17 cellular contexts compared by ENCODE assay signal in the genomic region with DNA sequence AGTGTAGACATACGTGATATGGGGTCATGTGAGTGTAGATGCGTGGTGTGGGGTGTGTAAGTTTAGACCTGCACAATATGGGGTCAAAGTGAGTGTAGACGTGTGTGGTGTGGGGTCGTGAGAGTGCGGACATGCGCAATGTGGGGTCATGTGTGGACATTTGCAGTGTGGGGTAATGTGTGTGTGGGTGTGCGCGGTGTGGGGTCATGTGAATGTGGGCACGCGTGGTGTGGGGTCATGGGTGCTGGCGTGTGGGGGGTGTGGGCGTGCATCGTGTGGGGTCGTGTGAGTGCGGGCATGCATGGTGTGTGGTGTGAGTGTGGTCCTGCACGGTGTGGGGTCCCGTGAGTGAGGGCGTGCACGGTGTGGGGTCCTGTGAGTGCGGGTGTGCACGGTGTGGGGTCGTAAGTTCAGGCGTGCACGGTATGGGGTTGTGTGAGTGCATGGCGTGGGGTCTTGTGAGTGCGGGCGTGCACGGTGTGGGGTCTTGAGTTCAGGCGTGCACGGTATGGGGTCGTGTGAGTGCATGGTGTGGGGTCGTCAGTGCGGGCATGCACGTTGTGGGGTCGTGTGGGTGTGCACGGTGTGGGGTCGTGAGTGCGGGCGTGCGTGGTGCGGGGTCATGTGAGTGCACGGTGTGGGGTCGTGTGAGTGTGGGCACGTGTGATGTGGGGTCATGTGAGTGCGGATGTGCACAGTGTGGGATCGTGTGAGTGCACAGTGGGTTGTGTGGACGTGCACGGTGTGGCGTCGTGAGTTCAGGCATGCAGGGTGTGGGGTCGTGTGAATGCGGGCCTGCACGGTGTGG. TPM values are rescaled to one million over a fixed set of nuclear protein-coding genes. Genes with fewer than 3 reads are reported as not detected.
DNase-seq lines count a peak whose midpoint lies in the region; ATAC-seq and TF ChIP-seq lines count a peak whose summit lies in the region.
"Had no signal": no experiment of that assay in that cellular context is flagged by ENCODE, and none has a peak within 500 bp of the region (broad histone marks: within the 10 kb centered on the region; RNA-seq: fewer than 3 reads in every experiment).

No MANE protein-coding gene starts in this region.

- no peak overlapping the region for H2AFZ ChIP-seq in neuronal stem cell (ENCODE audit: low read length)
- H2AFZ ChIP-seq: GM23248 had no signal

- H3K14ac ChIP-seq in neuronal stem cell (ENCODE audit: low read length), result peak overlapping the region; percentile 86

- no peaks in the 10 kb centered on the region for H3K27me3 ChIP-seq in CD4-positive, alpha-beta T cell (ENCODE audit: control insufficient read depth, insufficient read depth, low read length)
- H3K27me3 ChIP-seq in right cardiac atrium (ENCODE audit: control insufficient read depth, insufficient read depth), result no peaks in the 10 kb centered on the region
- peaks cover 0 to 2% (median 0%) of the 10 kb centered on the region in 3 experiments for H3K27me3 ChIP-seq in neuronal stem cell (ENCODE audit: control insufficient read depth in 3 of 3, insufficient read depth in 3 of 3, low read depth in 1 of 3, low read length in 3 of 3)
- H3K27me3 ChIP-seq: MG63 had no signal

- peak overlapping the region; percentile 65 for H2BK15ac ChIP-seq in neuronal stem cell (ENCODE audit: low read length)

- H4K8ac ChIP-seq in neuronal stem cell (ENCODE audit: low read depth, low read length), result peak overlapping the region; percentile 0

- POLR2A ChIA-PET in CD4-positive, alpha-beta T cell (lab: Charles Lee), result no interaction called here

- peak overlapping the region; percentile 82 for H3K18ac ChIP-seq in neuronal stem cell (ENCODE audit: low read length)

- H3K4ac ChIP-seq in neuronal stem cell (ENCODE audit: low read length), result peak overlapping the region; percentile 38

- CTCF ChIA-PET in CD4-positive, alpha-beta T cell (lab: Charles Lee), result no interaction called here
- CTCF ChIA-PET in activated CD8-positive, alpha-beta memory T cell treated with anti-CD3 and anti-CD28 coated beads, Interleukin-2, amount 10 ng/mL, durations not matched to agents 7 days and 5 days (lab: Charles Lee), result no interaction called here

- no peak for TF ChIP-seq CTCF in CD4-positive, alpha-beta T cell (IDR thresholded peaks at IDR 0.05)

- H3K27me3 Mint-ChIP-seq in CD4-positive, alpha-beta T cell, result no peaks in the 10 kb centered on the region
- H3K27me3 Mint-ChIP-seq in activated T-helper 17 cell treated with anti-CD3 and anti-CD28 coated beads, Interleukin-2, amount 50 U/mL, for 72 hours, result no peaks in the 10 kb centered on the region
- H3K27me3 Mint-ChIP-seq in activated CD8-positive, alpha-beta memory T cell treated with anti-CD3 and anti-CD28 coated beads, Interleukin-2, amount 10 ng/mL, durations not matched to agents 7 days and 5 days, result no peaks in the 10 kb centered on the region

- H3K9me3 Mint-ChIP-seq in CD4-positive, alpha-beta T cell, result no peaks in the 10 kb centered on the region
- H3K9me3 Mint-ChIP-seq in activated T-helper 17 cell treated with anti-CD3 and anti-CD28 coated beads, Interleukin-2, amount 50 U/mL, for 72 hours, result no peaks in the 10 kb centered on the region
- H3K9me3 Mint-ChIP-seq in activated CD8-positive, alpha-beta memory T cell treated with anti-CD3 and anti-CD28 coated beads, Interleukin-2, amount 10 ng/mL, durations not matched to agents 7 days and 5 days (ENCODE audit: low read depth), result no peaks in the 10 kb centered on the region

- no peak overlapping the region for H2BK120ac ChIP-seq in neuronal stem cell (ENCODE audit: low read depth, low read length)

- peaks cover 16 to 41% of the 10 kb centered on the region in 2 donors for H3K36me3 ChIP-seq in neuronal stem cell (replicated peaks in 1 of 2; ENCODE audit: control insufficient read depth in 2 of 2, insufficient read depth in 2 of 2, low read length in 2 of 2)

- WGBS in right cardiac atrium, result 95% methylated on average over 53 of the region's 53 CpGs
- 100% methylated on average over 1 to 3 of the region's 53 CpGs for WGBS in neuronal stem cell (ENCODE audit: extremely low coverage in 2 of 2, insufficient read length in 2 of 2, insufficient replicate concordance in 1 of 2), 2 donors

- ATAC-seq in CD4-positive, alpha-beta T cell (ENCODE audit: poor library complexity), result no peak
- ATAC-seq in activated T-helper 17 cell treated with anti-CD3 and anti-CD28 coated beads, Interleukin-2, amount 50 U/mL, for 72 hours (replicated peaks), result no peak
- peak; percentile 31 to 47 for ATAC-seq in right cardiac atrium
- no peak for ATAC-seq in activated CD8-positive, alpha-beta memory T cell treated with anti-CD3 and anti-CD28 coated beads, Interleukin-2, amount 10 ng/mL, durations not matched to agents 7 days and 5 days
- ATAC-seq in HG02763 (IDR thresholded peaks at IDR 0.05; ENCODE audit: unreplicated experiment), result no peak
- ATAC-seq: PC-3 had no signal

- H3K4me3 ChIP-seq in right cardiac atrium (ENCODE audit: low read length) (no peak overlapping the region), neuronal stem cell (ENCODE audit: low read length in 2 of 2) (peak overlapping the region in 1 of 2 donors; percentile 72)
- H3K4me3 ChIP-seq: GM23248, MG63 had no signal

- H2AK5ac ChIP-seq in neuronal stem cell (ENCODE audit: low read depth, low read length), result peak overlapping the region; percentile 60

- H3K27ac ChIP-seq in CD4-positive, alpha-beta T cell (ENCODE audit: low read depth, low read length), result no peak overlapping the region
- H3K27ac ChIP-seq in right cardiac atrium (ENCODE audit: low read length) (no peak overlapping the region), neuronal stem cell (replicated peaks; ENCODE audit: low read length) (no peak overlapping the region)
- H3K27ac ChIP-seq: GM23248 had no signal

- intact Hi-C loops in CD4-positive, alpha-beta T cell (cut with DNase I, micrococcal nuclease), result no loop called here
- intact Hi-C loops in right cardiac atrium (cut with DNase I), result no loop called here

- H3K79me1 ChIP-seq in neuronal stem cell (ENCODE audit: low read depth, low read length), result peaks cover 10% of the 10 kb centered on the region

- peaks cover 29% of the 10 kb centered on the region for H3K4me1 Mint-ChIP-seq in CD4-positive, alpha-beta T cell (ENCODE audit: low read depth)
- peaks cover 20% of the 10 kb centered on the region for H3K4me1 Mint-ChIP-seq in activated T-helper 17 cell treated with anti-CD3 and anti-CD28 coated beads, Interleukin-2, amount 50 U/mL, for 72 hours
- no peaks in the 10 kb centered on the region for H3K4me1 Mint-ChIP-seq in activated CD8-positive, alpha-beta memory T cell treated with anti-CD3 and anti-CD28 coated beads, Interleukin-2, amount 10 ng/mL, durations not matched to agents 7 days and 5 days

- H3K4me1 ChIP-seq in right cardiac atrium (ENCODE audit: control insufficient read depth, insufficient read depth, low read length), result no peaks in the 10 kb centered on the region
- H3K4me1 ChIP-seq in neuronal stem cell (ENCODE audit: control insufficient read depth in 2 of 2, insufficient read depth in 1 of 2, low read depth in 1 of 2, low read length in 2 of 2), result peaks cover 0 to 6% of the 10 kb centered on the region in 2 donors

- peaks cover 77% of the 10 kb centered on the region for H3K36me3 Mint-ChIP-seq in CD4-positive, alpha-beta T cell (ENCODE audit: low read depth)
- H3K36me3 Mint-ChIP-seq in activated T-helper 17 cell treated with anti-CD3 and anti-CD28 coated beads, Interleukin-2, amount 50 U/mL, for 72 hours (ENCODE audit: low read depth), result peaks cover 61% of the 10 kb centered on the region
- H3K36me3 Mint-ChIP-seq in activated CD8-positive, alpha-beta memory T cell treated with anti-CD3 and anti-CD28 coated beads, Interleukin-2, amount 10 ng/mL, durations not matched to agents 7 days and 5 days, result peaks cover 2% of the 10 kb centered on the region

- H3K9ac ChIP-seq in neuronal stem cell (ENCODE audit: low read depth, low read length, poor library complexity), result peak overlapping the region; percentile 36
- H3K9ac ChIP-seq: GM23248 had no signal

- H3K4me2 ChIP-seq in neuronal stem cell (ENCODE audit: insufficient read depth, low read length, poor library complexity, severe bottlenecking), result no peak overlapping the region

- H2BK12ac ChIP-seq in neuronal stem cell (ENCODE audit: low read length), result peak overlapping the region; percentile 86

- DNase-seq in CD4-positive, alpha-beta T cell, result no peak
- DNase-seq in right cardiac atrium (no peak), neuronal stem cell (ENCODE audit: low spot score) (no peak), hepatic stellate cell (ENCODE audit: low spot score) (no peak), retina (no peak)
- DNase-seq in activated CD8-positive, alpha-beta memory T cell treated with anti-CD3 and anti-CD28 coated beads, Interleukin-2, amount 10 ng/mL, durations not matched to agents 7 days and 5 days, result no peak
- DNase-seq: AML-193, DMS79 treated with DMSO at 0.1 percent for 48 hours, GM23248, KG1, MG63, NCI-H1092 treated with DMSO at 0.1 percent for 48 hours, NCI-H187, NCI-H446, PC-3 had no signal

- H3K9me3 ChIP-seq in CD4-positive, alpha-beta T cell (ENCODE audit: control insufficient read depth, low read length), result no peaks in the 10 kb centered on the region
- H3K9me3 ChIP-seq in right cardiac atrium (ENCODE audit: control insufficient read depth, low read length) (no peaks in the 10 kb centered on the region), neuronal stem cell (replicated peaks in 1 of 2; ENCODE audit: control insufficient read depth in 2 of 2, insufficient read depth in 1 of 2, low read depth in 1 of 2, low read length in 2 of 2) (peaks cover 9 to 12% of the 10 kb centered on the region in 2 donors)
- H3K9me3 ChIP-seq: MG63 had no signal

- H3K27ac Mint-ChIP-seq in CD4-positive, alpha-beta T cell, result peak overlapping the region; percentile 4
- peak overlapping the region; percentile 9 for H3K27ac Mint-ChIP-seq in activated T-helper 17 cell treated with anti-CD3 and anti-CD28 coated beads, Interleukin-2, amount 50 U/mL, for 72 hours
- H3K27ac Mint-ChIP-seq in activated CD8-positive, alpha-beta memory T cell treated with anti-CD3 and anti-CD28 coated beads, Interleukin-2, amount 10 ng/mL, durations not matched to agents 7 days and 5 days, result no peak overlapping the region

- H2BK5ac ChIP-seq in neuronal stem cell (ENCODE audit: low read length), result no peak overlapping the region

- H3K4me3 Mint-ChIP-seq in CD4-positive, alpha-beta T cell, result no peak overlapping the region
- no peak overlapping the region for H3K4me3 Mint-ChIP-seq in activated T-helper 17 cell treated with anti-CD3 and anti-CD28 coated beads, Interleukin-2, amount 50 U/mL, for 72 hours
- H3K4me3 Mint-ChIP-seq in activated CD8-positive, alpha-beta memory T cell treated with anti-CD3 and anti-CD28 coated beads, Interleukin-2, amount 10 ng/mL, durations not matched to agents 7 days and 5 days, result no peak overlapping the region

- peak overlapping the region; percentile 94 for H3K23ac ChIP-seq in neuronal stem cell (ENCODE audit: low read depth, low read length, poor library complexity)

- H4K91ac ChIP-seq in neuronal stem cell (ENCODE audit: low read depth, low read length, poor library complexity), result peak overlapping the region; percentile 94

RNA-seq across cellular contexts. Expression of a gene that starts 14.3 kb away (rescaled TPM):
- 10 to 100 TPM; 68.5 to 76.5 TPM for total RNA-seq in CD4-positive, alpha-beta T cell
- 10 to 100 TPM; 29.6 to 37.9 TPM for total RNA-seq in activated T-helper 17 cell treated with anti-CD3 and anti-CD28 coated beads, Interleukin-2, amount 50 U/mL, for 72 hours
- total RNA-seq in right cardiac atrium, result 100 to 1,000 TPM in 1 of 4 donors, 10 to 100 TPM in 3; 62.2 to 101 (median 85.7) TPM
- 44.1 TPM for polyA plus RNA-seq in right cardiac atrium
- 40.9 TPM for polyA plus RNA-seq in neuronal stem cell (2013, experiment 1 of 2)
- 42.6 TPM for polyA plus RNA-seq in neuronal stem cell (2013, experiment 2 of 2)
- total RNA-seq in activated CD8-positive, alpha-beta memory T cell treated with anti-CD3 and anti-CD28 coated beads, Interleukin-2, amount 10 ng/mL, durations not matched to agents 7 days and 5 days, result 10 to 100 TPM; 28.1 to 38.5 TPM

Comparison
In these comparisons a context has a peak if more than half of its experiments do, and no peak if none do; other contexts are left out.
1. ATAC-seq: peak in right cardiac atrium (2 of 2); none in CD4-positive, alpha-beta T cell (single experiment), activated T-helper 17 cell treated with anti-CD3 and anti-CD28 coated beads, Interleukin-2, amount 50 U/mL, for 72 hours (single experiment), activated CD8-positive, alpha-beta memory T cell treated with anti-CD3 and anti-CD28 coated beads, Interleukin-2, amount 10 ng/mL, durations not matched to agents 7 days and 5 days (single experiment) and HG02763 (single experiment).